In genomic region chr16:25636662-25637061, GRCh38 we compare ENCODE assay signal across 10 cellular contexts. TPM values are rescaled to one million over a fixed set of nuclear protein-coding genes. Genes with fewer than 3 reads are reported as not detected.
"Had no signal": no experiment of that assay in that cellular context is flagged by ENCODE, and none has a peak within 500 bp of the region (broad histone marks: within the 10 kb centered on the region; RNA-seq: fewer than 3 reads in every experiment).

No MANE protein-coding gene starts in this region.

- H3K27ac ChIP-seq: HL-60, KMS-11 had no signal

- ATAC-seq: HepG2 had no signal

- H3K9ac ChIP-seq: KMS-11 had no signal

- DNase-seq: IMR-90, KBM-7, KG1 had no signal

- H3K4me2 ChIP-seq: KMS-11 had no signal

- FAIRE-seq: HepG2, HTR-8/SVneo had no signal

RNA-seq across cellular contexts. Expression of gene HS3ST4, which starts 55.1 kb away (rescaled TPM):
- total RNA-seq: HepG2, HT-29, HT1080, IMR-90 had no signal
- polyA plus RNA-seq: HepG2, IgD-negative memory B cell, IMR-90 had no signal
